In the genomic region with DNA sequence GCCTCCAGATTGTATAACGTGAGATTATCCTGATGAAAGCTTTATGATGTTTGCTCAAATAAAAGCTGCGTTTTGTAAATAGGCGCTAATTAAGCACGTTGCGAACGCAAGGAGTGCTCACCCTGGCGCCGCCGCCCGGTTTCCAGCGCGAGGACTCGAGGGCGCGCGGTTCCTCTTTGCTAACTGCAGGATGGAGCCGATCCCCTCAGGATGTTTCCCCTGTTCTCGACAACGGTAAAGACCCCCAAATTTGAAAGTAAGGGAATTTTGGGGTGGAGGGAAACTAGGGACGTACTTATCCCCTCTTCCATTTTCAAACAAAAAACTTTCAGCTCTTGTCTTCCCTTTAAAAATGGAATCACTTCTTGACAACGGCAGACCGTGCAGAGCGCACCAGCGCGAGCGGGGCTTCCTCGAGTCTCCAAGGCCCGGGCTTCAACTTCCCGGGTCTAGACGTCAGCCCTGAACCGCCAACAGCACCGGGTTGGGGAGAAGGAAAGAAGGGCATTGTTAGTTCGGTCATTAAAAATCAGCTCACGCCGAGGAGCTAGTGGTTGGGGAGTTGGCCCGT, we compare ENCODE assay signal across 1 cellular context.
TF ChIP-seq lines count a peak whose summit lies in the region.

No MANE protein-coding gene starts in this region.

TF ChIP-seq in endothelial cell of umbilical vein, 7 proteins besides CTCF, POLR2A, EP300 and RAD21:
- TF ChIP-seq EZH2 (IDR thresholded peaks at IDR 0.05; ENCODE audit: borderline replicate concordance, low read depth, low read length, severe bottlenecking) (peak; percentile 51), GATA2 (IDR thresholded peaks at IDR 0.05; ENCODE audit: insufficient read depth, insufficient read length, low read depth, low read length) (no peak)
